ENCODE assay signal across 9 cellular contexts in genomic region chr1:17207966-17208418, GRCh38. TPM values are rescaled to one million over a fixed set of nuclear protein-coding genes. Genes with fewer than 3 reads are reported as not detected.
A peak's percentile ranks its signal among the peaks of the same experiment; 100 is the strongest.
DNase-seq lines count a peak whose midpoint lies in the region; ATAC-seq and TF ChIP-seq lines count a peak whose summit lies in the region.
"Had no signal": no experiment of that assay in that cellular context is flagged by ENCODE, and none has a peak within 500 bp of the region (broad histone marks: within the 10 kb centered on the region; RNA-seq: fewer than 3 reads in every experiment).

No MANE protein-coding gene starts in this region.

- DNase-seq in 8988T, result peak; percentile 74
- DNase-seq in NAMALWA (ENCODE audit: low spot score), result peak; percentile 66
- DNase-seq in activated T-cell treated with anti-CD3 and anti-CD28 coated beads, Interleukin-2, amount 50 U/mL, for 48 hours, result peak; percentile 61 to 74

- H3K27ac ChIP-seq in layer of hippocampus (ENCODE audit: low read depth, low read length) (peak overlapping the region; percentile 47), gastroesophageal sphincter (no peak overlapping the region)
- H3K27ac ChIP-seq: thoracic aorta had no signal

- no peak for TF ChIP-seq EP300 in gastroesophageal sphincter (IDR thresholded peaks at IDR 0.05)

- no peaks in the 10 kb centered on the region for H3K4me1 ChIP-seq in gastroesophageal sphincter

- TF ChIP-seq POLR2A in gastroesophageal sphincter (IDR thresholded peaks at IDR 0.05), result no peak

- no CpG with 5 or more reads among the region's 2 CpGs for WGBS in gastroesophageal sphincter (ENCODE audit: low coverage in 1 of 2), 2 donors

- TF ChIP-seq CTCF in gastroesophageal sphincter (IDR thresholded peaks at IDR 0.05), result no peak

- H3K9me3 ChIP-seq in gastroesophageal sphincter, result no peaks in the 10 kb centered on the region
- H3K9me3 ChIP-seq: thoracic aorta had no signal

- H3K4me3 ChIP-seq in gastroesophageal sphincter, result no peak overlapping the region
- H3K4me3 ChIP-seq: thoracic aorta had no signal

- H3K27me3 ChIP-seq in layer of hippocampus (ENCODE audit: control insufficient read depth, insufficient read depth, low read length) (no peaks in the 10 kb centered on the region), gastroesophageal sphincter (peaks cover 57% of the 10 kb centered on the region)

- peak; percentile 53 for ATAC-seq in GM19395 (IDR thresholded peaks at IDR 0.05; ENCODE audit: unreplicated experiment)
- no peak for ATAC-seq in GM18517 (IDR thresholded peaks at IDR 0.05; ENCODE audit: unreplicated experiment)
- ATAC-seq in GM19023 (IDR thresholded peaks at IDR 0.05; ENCODE audit: unreplicated experiment), result no peak
- ATAC-seq in gastroesophageal sphincter, result no peak

- no peaks in the 10 kb centered on the region for H3K36me3 ChIP-seq in gastroesophageal sphincter
- H3K36me3 ChIP-seq: thoracic aorta had no signal

RNA-seq across cellular contexts. Expression of gene PADI1, which starts 3.1 kb away (rescaled TPM):
- total RNA-seq in gastroesophageal sphincter, result 1 to 10 TPM in 2 of 4 donors, under 1 TPM in 1, not detected in 1; 0.27 to 2.5 (median 2.3) TPM

RNA-seq across cellular contexts. Expression of gene PADI3, which starts 40.9 kb away (rescaled TPM):
- total RNA-seq in gastroesophageal sphincter, result under 1 TPM in 2 of 4 donors, not detected in 2; 0.20 to 0.31 TPM
- total RNA-seq: thoracic aorta had no signal
